17 cellular contexts compared by ENCODE assay signal in the genomic region with DNA sequence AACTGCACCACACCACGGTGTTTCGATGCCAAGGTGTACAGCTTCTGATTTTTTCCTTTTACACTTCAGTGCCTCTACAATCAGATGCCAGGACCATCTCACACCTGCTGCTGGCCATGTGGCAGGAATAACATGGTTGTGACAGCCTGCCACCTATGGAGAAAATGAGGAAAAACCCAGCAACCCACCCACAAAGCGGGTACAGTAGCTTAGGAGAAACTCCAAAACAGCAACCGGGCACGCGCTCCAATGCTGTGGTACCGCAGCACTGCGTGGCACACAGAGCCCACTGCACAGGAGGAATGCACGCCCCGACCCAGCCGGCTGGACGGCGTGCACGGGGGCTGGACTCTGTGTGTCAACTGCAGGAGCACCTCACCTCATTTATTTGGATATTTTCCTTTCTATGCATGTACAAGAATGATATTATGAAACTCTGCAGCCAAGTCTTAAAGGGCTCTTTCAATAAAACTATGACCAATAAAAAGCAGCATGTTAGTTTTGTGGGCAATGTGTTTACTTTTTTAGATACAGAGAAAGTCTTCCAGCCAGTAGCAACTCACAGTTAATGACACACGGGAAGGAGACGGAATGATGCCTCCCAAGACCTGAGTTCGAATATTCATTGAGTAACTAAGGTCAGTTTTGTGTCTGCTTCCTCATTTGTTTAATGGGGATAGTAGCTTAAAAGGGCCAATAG. TPM values are rescaled to one million over a fixed set of nuclear protein-coding genes. Genes with fewer than 3 reads are reported as not detected.
DNase-seq lines count a peak whose midpoint lies in the region; ATAC-seq and TF ChIP-seq lines count a peak whose summit lies in the region.
"Had no signal": no experiment of that assay in that cellular context is flagged by ENCODE, and none has a peak within 500 bp of the region (broad histone marks: within the 10 kb centered on the region; RNA-seq: fewer than 3 reads in every experiment).

No MANE protein-coding gene starts in this region.

- peaks cover 6% of the 10 kb centered on the region for H3K36me3 Mint-ChIP-seq in activated naive CD4-positive, alpha-beta T cell treated with anti-CD3 and anti-CD28 coated beads, Interleukin-2, amount 50 U/mL, for 24 hours
- peaks cover 1% of the 10 kb centered on the region for H3K36me3 Mint-ChIP-seq in activated naive CD4-positive, alpha-beta T cell treated with anti-CD3 and anti-CD28 coated beads, Interleukin-2, amount 10 ng/mL, durations not matched to agents 7 days and 5 days

- peak overlapping the region; percentile 2 for H3K27ac Mint-ChIP-seq in activated naive CD4-positive, alpha-beta T cell treated with anti-CD3 and anti-CD28 coated beads, Interleukin-2, amount 50 U/mL, for 24 hours
- H3K27ac Mint-ChIP-seq in activated naive CD4-positive, alpha-beta T cell treated with anti-CD3 and anti-CD28 coated beads, Interleukin-2, amount 10 ng/mL, durations not matched to agents 7 days and 5 days = no peak overlapping the region
- H3K27ac Mint-ChIP-seq: activated CD4-positive, alpha-beta T cell treated with anti-CD3 and anti-CD28 coated beads, Interleukin-2, amount 10 ng/mL, durations not matched to agents 7 days and 5 days had no signal

- H3K9me3 ChIP-seq in HEK293 (ENCODE audit: control insufficient read depth, insufficient read depth, low read depth, low read length) = no peaks in the 10 kb centered on the region
- H3K9me3 ChIP-seq: esophagus squamous epithelium had no signal

- no peak for ATAC-seq in HG02884 (IDR thresholded peaks at IDR 0.05; ENCODE audit: unreplicated experiment)
- ATAC-seq in activated CD4-positive, CD25-positive, alpha-beta regulatory T cell treated with anti-CD3 and anti-CD28 coated beads, Interleukin-2, amount 50 U/mL, for 24 hours = no peak

- CTCF ChIA-PET in activated naive CD4-positive, alpha-beta T cell treated with anti-CD3 and anti-CD28 coated beads, Interleukin-2, amount 10 ng/mL, durations not matched to agents 7 days and 5 days (lab: Charles Lee) = no interaction called here
- CTCF ChIA-PET in HEK293 (lab: Yijun Ruan, JAX) = interaction anchor here (0.7 to 1.2 kb wide), 3 partner anchors 19 to 87 kb away, joined by 3 to 5 read pairs (median 3); no protein-coding TSS in a partner anchor

- DNase-seq in activated naive CD4-positive, alpha-beta T cell treated with anti-CD3 and anti-CD28 coated beads, Interleukin-2, amount 10 ng/mL, durations not matched to agents 7 days and 5 days = no peak
- DNase-seq in cerebellum (ENCODE audit: low spot score) (peak; percentile 85), renal cortical epithelial cell (ENCODE audit: low read depth) (peak; percentile 20), NCI-H2029 (lab: John Stamatoyannopoulos, UW) (no peak)
- DNase-seq: activated CD4-positive, alpha-beta T cell treated with anti-CD3 and anti-CD28 coated beads, Interleukin-2, amount 10 ng/mL, durations not matched to agents 7 days and 5 days; CD8-positive, alpha-beta memory T cell; effector memory CD4-positive, alpha-beta T cell; esophagus squamous epithelium; glutamatergic neuron; GOT3; NCI-H1694 treated with DMSO at 0.1 percent for 48 hours; NCI-H345; nucleus accumbens had no signal

- TF ChIP-seq CTCF in HEK293 (tag by site-specific recombination; IDR thresholded peaks at IDR 0.05) = peak; percentile 27; the same call in 1 of the 2 replicates

- H3K4me3 Mint-ChIP-seq in activated naive CD4-positive, alpha-beta T cell treated with anti-CD3 and anti-CD28 coated beads, Interleukin-2, amount 50 U/mL, for 24 hours = no peak overlapping the region
- H3K4me3 Mint-ChIP-seq in activated naive CD4-positive, alpha-beta T cell treated with anti-CD3 and anti-CD28 coated beads, Interleukin-2, amount 10 ng/mL, durations not matched to agents 7 days and 5 days = no peak overlapping the region
- H3K4me3 Mint-ChIP-seq: activated CD4-positive, alpha-beta T cell treated with anti-CD3 and anti-CD28 coated beads, Interleukin-2, amount 10 ng/mL, durations not matched to agents 7 days and 5 days had no signal

- peaks cover 31% of the 10 kb centered on the region for H3K4me1 Mint-ChIP-seq in activated naive CD4-positive, alpha-beta T cell treated with anti-CD3 and anti-CD28 coated beads, Interleukin-2, amount 50 U/mL, for 24 hours
- peaks cover 21% of the 10 kb centered on the region for H3K4me1 Mint-ChIP-seq in activated naive CD4-positive, alpha-beta T cell treated with anti-CD3 and anti-CD28 coated beads, Interleukin-2, amount 10 ng/mL, durations not matched to agents 7 days and 5 days

- POLR2A ChIA-PET in HEK293 (lab: Yijun Ruan, JAX) = no interaction called here

- H3K27me3 Mint-ChIP-seq in activated naive CD4-positive, alpha-beta T cell treated with anti-CD3 and anti-CD28 coated beads, Interleukin-2, amount 50 U/mL, for 24 hours = no peaks in the 10 kb centered on the region
- H3K27me3 Mint-ChIP-seq in activated naive CD4-positive, alpha-beta T cell treated with anti-CD3 and anti-CD28 coated beads, Interleukin-2, amount 10 ng/mL, durations not matched to agents 7 days and 5 days = peaks cover 14% of the 10 kb centered on the region

- H3K9me3 Mint-ChIP-seq in activated naive CD4-positive, alpha-beta T cell treated with anti-CD3 and anti-CD28 coated beads, Interleukin-2, amount 50 U/mL, for 24 hours = no peaks in the 10 kb centered on the region
- H3K9me3 Mint-ChIP-seq in activated naive CD4-positive, alpha-beta T cell treated with anti-CD3 and anti-CD28 coated beads, Interleukin-2, amount 10 ng/mL, durations not matched to agents 7 days and 5 days = no peaks in the 10 kb centered on the region
- H3K9me3 Mint-ChIP-seq: activated CD4-positive, alpha-beta T cell treated with anti-CD3 and anti-CD28 coated beads, Interleukin-2, amount 10 ng/mL, durations not matched to agents 7 days and 5 days; CD8-positive, alpha-beta memory T cell had no signal

- peaks cover 0 to 9% of the 10 kb centered on the region in 2 experiments; a peak in 2 of 3 replicates for H3K36me3 ChIP-seq in HEK293 (ENCODE audit: control insufficient read depth in 2 of 2, insufficient read depth in 1 of 2, low read length in 2 of 2)

- no peak overlapping the region for H3K27ac ChIP-seq in HEK293 (ENCODE audit: extremely low read depth, low read depth, low read length)
- H3K27ac ChIP-seq: esophagus squamous epithelium had no signal

- peaks cover 3% of the 10 kb centered on the region; the same call in 1 of the 2 replicates for H3K4me1 ChIP-seq in HEK293 (ENCODE audit: control insufficient read depth, insufficient read depth, low read length)

- no peak overlapping the region for H3K4me3 ChIP-seq in HEK293 (ENCODE audit: low read depth, low read length)
- H3K4me3 ChIP-seq: esophagus squamous epithelium had no signal

TF ChIP-seq in HEK293, 187 proteins besides CTCF, POLR2A, EP300 and RAD21 (continues in another document):
- TF ChIP-seq FEZF1 (tag by site-specific recombination; IDR thresholded peaks at IDR 0.05) (no peak), ZNF670 (tag by site-specific recombination; IDR thresholded peaks at IDR 0.05; ENCODE audit: low read depth) (no peak), ZNF133 (tag by site-specific recombination; IDR thresholded peaks at IDR 0.05) (no peak), SP2 (tag by site-specific recombination; IDR thresholded peaks at IDR 0.05) (no peak), ZNF174 (tag by site-specific recombination; IDR thresholded peaks at IDR 0.05) (no peak), HOXA7 (CRISPR knock-in tag; IDR thresholded peaks at IDR 0.05; ENCODE audit: borderline replicate concordance) (no peak), ZNF114 (tag by site-specific recombination; IDR thresholded peaks at IDR 0.05) (no peak), SCRT1 (tag by site-specific recombination; IDR thresholded peaks at IDR 0.05; ENCODE audit: borderline replicate concordance) (no peak)
- TF ChIP-seq, protein P1, sequence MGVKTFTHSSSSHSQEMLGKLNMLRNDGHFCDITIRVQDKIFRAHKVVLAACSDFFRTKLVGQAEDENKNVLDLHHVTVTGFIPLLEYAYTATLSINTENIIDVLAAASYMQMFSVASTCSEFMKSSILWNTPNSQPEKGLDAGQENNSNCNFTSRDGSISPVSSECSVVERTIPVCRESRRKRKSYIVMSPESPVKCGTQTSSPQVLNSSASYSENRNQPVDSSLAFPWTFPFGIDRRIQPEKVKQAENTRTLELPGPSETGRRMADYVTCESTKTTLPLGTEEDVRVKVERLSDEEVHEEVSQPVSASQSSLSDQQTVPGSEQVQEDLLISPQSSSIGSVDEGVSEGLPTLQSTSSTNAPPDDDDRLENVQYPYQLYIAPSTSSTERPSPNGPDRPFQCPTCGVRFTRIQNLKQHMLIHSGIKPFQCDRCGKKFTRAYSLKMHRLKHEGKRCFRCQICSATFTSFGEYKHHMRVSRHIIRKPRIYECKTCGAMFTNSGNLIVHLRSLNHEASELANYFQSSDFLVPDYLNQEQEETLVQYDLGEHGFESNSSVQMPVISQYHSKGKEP (tag by site-specific recombination; IDR thresholded peaks at IDR 0.05) = no peak
- TF ChIP-seq, protein P2, sequence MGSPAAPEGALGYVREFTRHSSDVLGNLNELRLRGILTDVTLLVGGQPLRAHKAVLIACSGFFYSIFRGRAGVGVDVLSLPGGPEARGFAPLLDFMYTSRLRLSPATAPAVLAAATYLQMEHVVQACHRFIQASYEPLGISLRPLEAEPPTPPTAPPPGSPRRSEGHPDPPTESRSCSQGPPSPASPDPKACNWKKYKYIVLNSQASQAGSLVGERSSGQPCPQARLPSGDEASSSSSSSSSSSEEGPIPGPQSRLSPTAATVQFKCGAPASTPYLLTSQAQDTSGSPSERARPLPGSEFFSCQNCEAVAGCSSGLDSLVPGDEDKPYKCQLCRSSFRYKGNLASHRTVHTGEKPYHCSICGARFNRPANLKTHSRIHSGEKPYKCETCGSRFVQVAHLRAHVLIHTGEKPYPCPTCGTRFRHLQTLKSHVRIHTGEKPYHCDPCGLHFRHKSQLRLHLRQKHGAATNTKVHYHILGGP (tag by site-specific recombination; IDR thresholded peaks at IDR 0.05) = no peak
- TF ChIP-seq, protein P3, sequence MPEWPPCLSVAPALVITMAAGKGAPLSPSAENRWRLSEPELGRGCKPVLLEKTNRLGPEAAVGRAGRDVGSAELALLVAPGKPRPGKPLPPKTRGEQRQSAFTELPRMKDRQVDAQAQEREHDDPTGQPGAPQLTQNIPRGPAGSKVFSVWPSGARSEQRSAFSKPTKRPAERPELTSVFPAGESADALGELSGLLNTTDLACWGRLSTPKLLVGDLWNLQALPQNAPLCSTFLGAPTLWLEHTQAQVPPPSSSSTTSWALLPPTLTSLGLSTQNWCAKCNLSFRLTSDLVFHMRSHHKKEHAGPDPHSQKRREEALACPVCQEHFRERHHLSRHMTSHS (tag by site-specific recombination; IDR thresholded peaks at IDR 0.05) = no peak

RNA-seq across cellular contexts. Expression of a gene that starts 45.9 kb away (rescaled TPM):
- total RNA-seq in cerebellum (36.3 TPM), renal cortical epithelial cell (25.7 and 76.1 TPM in 2 replicates)

RNA-seq across cellular contexts. Expression of a gene that starts 54.5 kb away (rescaled TPM):
- total RNA-seq in cerebellum = 28.9 TPM
- 26.3 and 26.7 TPM in 2 replicates for total RNA-seq in renal cortical epithelial cell

RNA-seq across cellular contexts. Expression of a gene that starts 54.8 kb away (rescaled TPM):
- total RNA-seq in cerebellum (45.1 TPM), renal cortical epithelial cell (4.9 and 24.8 TPM in 2 replicates)

Comparison
In these comparisons a context has a peak if more than half of its experiments do, and no peak if none do; other contexts are left out.
1. DNase-seq: peak in cerebellum (single experiment) and renal cortical epithelial cell (single experiment); none in activated naive CD4-positive, alpha-beta T cell treated with anti-CD3 and anti-CD28 coated beads, Interleukin-2, amount 10 ng/mL, durations not matched to agents 7 days and 5 days (single experiment) and NCI-H2029 (single experiment).